ENCODE assay signal across 10 cellular contexts in genomic region chr1:103948526-103948925, GRCh38.
DNase-seq lines count a peak whose midpoint lies in the region; ATAC-seq, FAIRE-seq and TF ChIP-seq lines count a peak whose summit lies in the region.
"Had no signal": no experiment of that assay in that cellular context is flagged by ENCODE, and none has a peak within 500 bp of the region (broad histone marks: within the 10 kb centered on the region; RNA-seq: fewer than 3 reads in every experiment).

No MANE protein-coding gene starts in this region.

- TF ChIP-seq CTCF in C4-2B (conservative IDR thresholded peaks at IDR 0.05) (peak; percentile 71), HFFc6 (IDR thresholded peaks at IDR 0.05) (peak; percentile 51)

- POLR2A ChIA-PET in activated CD8-positive, alpha-beta T cell treated with anti-CD3 and anti-CD28 coated beads, Interleukin-2, amount 10 ng/mL, durations not matched to agents 7 days and 5 days (lab: Charles Lee) = no interaction called here

- H3K27ac ChIP-seq in C4-2B = no peak overlapping the region
- H3K27ac ChIP-seq: stomach, WERI-Rb-1 had no signal

- H3K4me3 Mint-ChIP-seq in HFFc6 = no peak overlapping the region
- no peak overlapping the region for H3K4me3 Mint-ChIP-seq in activated CD8-positive, alpha-beta T cell treated with anti-CD3 and anti-CD28 coated beads, Interleukin-2, amount 10 ng/mL, durations not matched to agents 7 days and 5 days

- no peak for DNase-seq in HFFc6
- DNase-seq in RCC 7860 (ENCODE audit: low spot score) = no peak
- DNase-seq in frontal cortex (ENCODE audit: low spot score in 2 of 2) = no peak
- DNase-seq in HuH-7 (ENCODE audit: low spot score) = no peak
- DNase-seq in NCI-H510A treated with DMSO at 0.1 percent for 48 hours (lab: John Stamatoyannopoulos, UW) = no peak
- DNase-seq in activated CD8-positive, alpha-beta T cell treated with anti-CD3 and anti-CD28 coated beads, Interleukin-2, amount 10 ng/mL, durations not matched to agents 7 days and 5 days = no peak
- no peak for DNase-seq in stimulated activated CD4-positive, alpha-beta T cell treated with anti-CD3 and anti-CD28 coated beads, Interleukin-15, amount 100 ng/mL, for 24 hours
- DNase-seq: stomach, WERI-Rb-1 had no signal

- H3K9me3 Mint-ChIP-seq in HFFc6 = peaks cover 7% of the 10 kb centered on the region
- H3K9me3 Mint-ChIP-seq in activated CD8-positive, alpha-beta T cell treated with anti-CD3 and anti-CD28 coated beads, Interleukin-2, amount 10 ng/mL, durations not matched to agents 7 days and 5 days (ENCODE audit: insufficient read depth) = peaks cover 9% of the 10 kb centered on the region

- CTCF ChIA-PET in activated CD8-positive, alpha-beta T cell treated with anti-CD3 and anti-CD28 coated beads, Interleukin-2, amount 10 ng/mL, durations not matched to agents 7 days and 5 days (lab: Charles Lee) = no interaction called here

- H3K36me3 Mint-ChIP-seq in HFFc6 (ENCODE audit: low read depth) = no peaks in the 10 kb centered on the region
- no peaks in the 10 kb centered on the region for H3K36me3 Mint-ChIP-seq in activated CD8-positive, alpha-beta T cell treated with anti-CD3 and anti-CD28 coated beads, Interleukin-2, amount 10 ng/mL, durations not matched to agents 7 days and 5 days (ENCODE audit: low read depth)

- H3K27ac Mint-ChIP-seq in HFFc6 = no peak overlapping the region
- no peak overlapping the region for H3K27ac Mint-ChIP-seq in activated CD8-positive, alpha-beta T cell treated with anti-CD3 and anti-CD28 coated beads, Interleukin-2, amount 10 ng/mL, durations not matched to agents 7 days and 5 days

- ATAC-seq in activated CD8-positive, alpha-beta T cell treated with anti-CD3 and anti-CD28 coated beads, Interleukin-2, amount 10 ng/mL, durations not matched to agents 7 days and 5 days = no peak

- FAIRE-seq in RCC 7860 (lab: Jason Lieb, UNC) (peak; percentile 50), frontal cortex (lab: Jason Lieb, UNC) (peak; percentile 48)

- no peaks in the 10 kb centered on the region for H3K4me1 Mint-ChIP-seq in HFFc6 (ENCODE audit: low read depth)
- no peaks in the 10 kb centered on the region for H3K4me1 Mint-ChIP-seq in activated CD8-positive, alpha-beta T cell treated with anti-CD3 and anti-CD28 coated beads, Interleukin-2, amount 10 ng/mL, durations not matched to agents 7 days and 5 days (ENCODE audit: low read depth)

- no peaks in the 10 kb centered on the region for H3K27me3 Mint-ChIP-seq in HFFc6 (ENCODE audit: insufficient read depth)
- H3K27me3 Mint-ChIP-seq in activated CD8-positive, alpha-beta T cell treated with anti-CD3 and anti-CD28 coated beads, Interleukin-2, amount 10 ng/mL, durations not matched to agents 7 days and 5 days (ENCODE audit: low read depth) = no peaks in the 10 kb centered on the region
